In genomic region chr3:42964286-42964685, GRCh38 we compare ENCODE assay signal across 32 cellular contexts. TPM values are rescaled to one million over a fixed set of nuclear protein-coding genes. Genes with fewer than 3 reads are reported as not detected.
"Had no signal": no experiment of that assay in that cellular context is flagged by ENCODE, and none has a peak within 500 bp of the region (broad histone marks: within the 10 kb centered on the region; RNA-seq: fewer than 3 reads in every experiment).

No MANE protein-coding gene starts in this region.

- H3K4me1 ChIP-seq: adrenal gland, ascending aorta, breast epithelium had no signal

- H3K9me3 ChIP-seq: adrenal gland, ascending aorta, breast epithelium had no signal

- H3K4me3 Mint-ChIP-seq: activated CD4-positive, alpha-beta memory T cell treated with anti-CD3 and anti-CD28 coated beads for 36 hours; activated CD4-positive, alpha-beta T cell treated with anti-CD3 and anti-CD28 coated beads for 36 hours; activated CD4-positive, alpha-beta T cell treated with anti-CD3 and anti-CD28 coated beads, Interleukin-2, amount 10 ng/mL, durations not matched to agents 24 days and 14 days; activated CD8-positive, alpha-beta memory T cell treated with anti-CD3 and anti-CD28 coated beads, Interleukin-2, amount 10 ng/mL, durations not matched to agents 7 days and 5 days; activated CD8-positive, alpha-beta T cell treated with anti-CD3 and anti-CD28 coated beads, Interleukin-2, amount 10 ng/mL, durations not matched to agents 7 days and 5 days; activated naive CD8-positive, alpha-beta T cell treated with anti-CD3 and anti-CD28 coated beads for 36 hours; activated naive CD8-positive, alpha-beta T cell treated with anti-CD3 and anti-CD28 coated beads, Interleukin-2, amount 50 U/mL, for 24 hours; brain; central memory CD8-positive, alpha-beta T cell; dendritic cell treated with granulocyte-macrophage colony-stimulating factor and Interleukin-4, amounts not matched to agents 40 ng/mL and 50 ng/mL, for 4 days; endodermal cell had no signal

- DNase-seq: activated CD4-positive, alpha-beta memory T cell treated with anti-CD3 and anti-CD28 coated beads for 36 hours; activated CD4-positive, alpha-beta T cell treated with anti-CD3 and anti-CD28 coated beads for 36 hours; activated CD4-positive, alpha-beta T cell treated with anti-CD3 and anti-CD28 coated beads, Interleukin-2, amount 10 ng/mL, durations not matched to agents 24 days and 14 days; activated CD4-positive, CD25-positive, alpha-beta regulatory T cell; activated CD4-positive, CD25-positive, alpha-beta regulatory T cell treated with anti-CD3 and anti-CD28 coated beads, Interleukin-2, amount 50 U/mL, for 72 hours; activated CD8-positive, alpha-beta memory T cell treated with anti-CD3 and anti-CD28 coated beads, Interleukin-2, amount 10 ng/mL, durations not matched to agents 7 days and 5 days; activated CD8-positive, alpha-beta memory T cell treated with anti-CD3 and anti-CD28 coated beads, Interleukin-2, amount 50 U/mL, for 4 hours; activated CD8-positive, alpha-beta T cell treated with anti-CD3 and anti-CD28 coated beads, Interleukin-2, amount 10 ng/mL, durations not matched to agents 7 days and 5 days; activated gamma-delta T cell; activated naive CD4-positive, alpha-beta T cell; activated naive CD4-positive, alpha-beta T cell treated with anti-CD3 and anti-CD28 coated beads, Interleukin-2, amount 50 U/mL, for 16 hours; activated naive CD8-positive, alpha-beta T cell treated with anti-CD3 and anti-CD28 coated beads for 36 hours; activated naive CD8-positive, alpha-beta T cell treated with anti-CD3 and anti-CD28 coated beads, Interleukin-2, amount 50 U/mL, for 24 hours; activated T-cell treated with anti-CD3 and anti-CD28 coated beads, Interleukin-2, amount 50 U/mL, for 1 hour; activated T-cell treated with anti-CD3 and anti-CD28 coated beads, Interleukin-2, amount 50 U/mL, for 48 hours; adrenal gland; dorsolateral prefrontal cortex; effector memory CD4-positive, alpha-beta T cell; endodermal cell; foreskin fibroblast; head of caudate nucleus; T-helper 1 cell; T-helper 2 cell had no signal

- H3K36me3 Mint-ChIP-seq: activated CD4-positive, alpha-beta memory T cell treated with anti-CD3 and anti-CD28 coated beads for 36 hours; activated CD8-positive, alpha-beta memory T cell treated with anti-CD3 and anti-CD28 coated beads, Interleukin-2, amount 10 ng/mL, durations not matched to agents 7 days and 5 days; activated naive CD8-positive, alpha-beta T cell treated with anti-CD3 and anti-CD28 coated beads for 36 hours; brain had no signal

- ATAC-seq: activated CD4-positive, alpha-beta T cell treated with anti-CD3 and anti-CD28 coated beads for 36 hours; activated CD8-positive, alpha-beta memory T cell treated with anti-CD3 and anti-CD28 coated beads, Interleukin-2, amount 10 ng/mL, durations not matched to agents 7 days and 5 days; activated CD8-positive, alpha-beta T cell treated with anti-CD3 and anti-CD28 coated beads, Interleukin-2, amount 10 ng/mL, durations not matched to agents 7 days and 5 days; activated naive CD8-positive, alpha-beta T cell treated with anti-CD3 and anti-CD28 coated beads, Interleukin-2, amount 50 U/mL, for 24 hours; esophagus mucosa had no signal

- H3K36me3 ChIP-seq: adrenal gland, ascending aorta, breast epithelium, cardiac muscle cell had no signal

- H3K27ac Mint-ChIP-seq: activated CD4-positive, alpha-beta memory T cell treated with anti-CD3 and anti-CD28 coated beads for 36 hours; activated CD4-positive, alpha-beta T cell treated with anti-CD3 and anti-CD28 coated beads for 36 hours; activated CD4-positive, alpha-beta T cell treated with anti-CD3 and anti-CD28 coated beads, Interleukin-2, amount 10 ng/mL, durations not matched to agents 24 days and 14 days; activated CD8-positive, alpha-beta memory T cell treated with anti-CD3 and anti-CD28 coated beads, Interleukin-2, amount 10 ng/mL, durations not matched to agents 7 days and 5 days; activated CD8-positive, alpha-beta T cell treated with anti-CD3 and anti-CD28 coated beads, Interleukin-2, amount 10 ng/mL, durations not matched to agents 7 days and 5 days; activated naive CD8-positive, alpha-beta T cell treated with anti-CD3 and anti-CD28 coated beads for 36 hours; activated naive CD8-positive, alpha-beta T cell treated with anti-CD3 and anti-CD28 coated beads, Interleukin-2, amount 50 U/mL, for 24 hours; brain; dendritic cell treated with granulocyte-macrophage colony-stimulating factor and Interleukin-4, amounts not matched to agents 40 ng/mL and 50 ng/mL, for 4 days; endodermal cell had no signal

- H3K27me3 ChIP-seq: adrenal gland, ascending aorta, breast epithelium, dorsolateral prefrontal cortex had no signal

- H3K9me3 Mint-ChIP-seq: activated CD4-positive, alpha-beta memory T cell treated with anti-CD3 and anti-CD28 coated beads for 36 hours; activated CD4-positive, alpha-beta T cell treated with anti-CD3 and anti-CD28 coated beads, Interleukin-2, amount 10 ng/mL, durations not matched to agents 24 days and 14 days; activated naive CD8-positive, alpha-beta T cell treated with anti-CD3 and anti-CD28 coated beads for 36 hours; activated naive CD8-positive, alpha-beta T cell treated with anti-CD3 and anti-CD28 coated beads, Interleukin-2, amount 50 U/mL, for 24 hours; brain; central memory CD8-positive, alpha-beta T cell; dendritic cell treated with granulocyte-macrophage colony-stimulating factor and Interleukin-4, amounts not matched to agents 40 ng/mL and 50 ng/mL, for 4 days; endodermal cell had no signal

- H3K4me3 ChIP-seq: adrenal gland, ascending aorta, breast epithelium, cardiac muscle cell, coronary artery, dorsolateral prefrontal cortex had no signal

- H3K27me3 Mint-ChIP-seq: activated CD4-positive, alpha-beta T cell treated with anti-CD3 and anti-CD28 coated beads for 36 hours; activated naive CD8-positive, alpha-beta T cell treated with anti-CD3 and anti-CD28 coated beads for 36 hours; activated naive CD8-positive, alpha-beta T cell treated with anti-CD3 and anti-CD28 coated beads, Interleukin-2, amount 50 U/mL, for 24 hours had no signal

- H3K4me1 Mint-ChIP-seq: activated CD8-positive, alpha-beta memory T cell treated with anti-CD3 and anti-CD28 coated beads, Interleukin-2, amount 10 ng/mL, durations not matched to agents 7 days and 5 days; endodermal cell had no signal

- H3K27ac ChIP-seq: adrenal gland, ascending aorta, breast epithelium, cardiac muscle cell, coronary artery, dorsolateral prefrontal cortex had no signal

RNA-seq across cellular contexts. Expression of gene GASK1A, which starts 14.8 kb away (rescaled TPM):
- total RNA-seq: activated CD4-positive, alpha-beta memory T cell treated with anti-CD3 and anti-CD28 coated beads for 36 hours; activated CD4-positive, alpha-beta T cell treated with anti-CD3 and anti-CD28 coated beads for 36 hours; activated CD4-positive, alpha-beta T cell treated with anti-CD3 and anti-CD28 coated beads, Interleukin-2, amount 10 ng/mL, durations not matched to agents 24 days and 14 days; activated CD8-positive, alpha-beta memory T cell treated with anti-CD3 and anti-CD28 coated beads for 36 hours; activated CD8-positive, alpha-beta memory T cell treated with anti-CD3 and anti-CD28 coated beads, Interleukin-2, amount 10 ng/mL, durations not matched to agents 7 days and 5 days; activated CD8-positive, alpha-beta T cell treated with anti-CD3 and anti-CD28 coated beads, Interleukin-2, amount 10 ng/mL, durations not matched to agents 7 days and 5 days had no signal
